In the genomic region with DNA sequence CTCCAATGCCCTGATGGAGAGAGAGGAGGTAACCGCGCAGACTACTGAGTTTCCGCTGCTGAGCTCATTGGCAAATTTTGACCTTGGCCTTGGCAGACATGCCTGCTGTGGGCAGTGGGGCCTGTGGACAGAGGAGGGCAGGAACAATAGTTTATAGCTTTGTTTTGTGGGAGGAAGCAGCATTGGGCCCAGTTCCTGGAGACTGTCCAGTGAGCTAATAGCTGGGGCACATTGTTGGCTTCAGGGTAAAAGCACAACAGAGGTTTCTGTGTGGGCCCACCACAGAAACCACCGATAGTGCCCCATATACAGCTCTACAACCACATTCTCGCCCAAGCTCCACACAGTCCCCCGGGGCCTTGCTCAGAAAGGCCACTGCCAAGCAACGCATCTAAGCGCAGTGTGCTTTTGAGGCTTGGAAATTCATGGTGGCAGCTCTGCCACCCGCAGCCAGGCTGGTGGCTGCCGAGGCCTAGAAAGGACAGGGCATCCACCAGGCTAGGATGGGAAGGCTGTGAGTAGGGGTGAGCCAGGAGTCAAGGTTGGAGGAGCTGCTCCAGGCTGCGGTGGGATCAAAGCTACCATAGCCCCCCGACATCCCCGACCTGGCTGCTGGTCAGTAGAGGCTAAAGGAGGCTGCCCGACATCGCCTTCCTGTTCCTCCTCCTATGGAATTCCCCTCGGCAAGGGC, we compare ENCODE assay signal across 12 cellular contexts. TPM values are rescaled to one million over a fixed set of nuclear protein-coding genes. Genes with fewer than 3 reads are reported as not detected.
DNase-seq lines count a peak whose midpoint lies in the region; ATAC-seq lines count a peak whose summit lies in the region.
"Had no signal": no experiment of that assay in that cellular context is flagged by ENCODE, and none has a peak within 500 bp of the region (broad histone marks: within the 10 kb centered on the region; RNA-seq: fewer than 3 reads in every experiment).

No MANE protein-coding gene starts in this region.

- CTCF ChIA-PET in activated naive CD4-positive, alpha-beta T cell treated with anti-CD3 and anti-CD28 coated beads for 36 hours (lab: Charles Lee), result interaction anchor here (0.6 to 2.8 kb wide), 4 partner anchors 16 to 337 kb away, joined by 3 to 7 read pairs (median 4); no protein-coding TSS in a partner anchor

- H3K27me3 ChIP-seq in ACC112 (ENCODE audit: insufficient read depth, low read length) (no peaks in the 10 kb centered on the region), MG63 (no peaks in the 10 kb centered on the region)

- H2AFZ ChIP-seq in ACC112 (ENCODE audit: low read length, unreplicated experiment), result no peak overlapping the region

- no peak overlapping the region for H3K27ac Mint-ChIP-seq in activated naive CD4-positive, alpha-beta T cell treated with anti-CD3 and anti-CD28 coated beads for 36 hours

- intact Hi-C loops in activated naive CD4-positive, alpha-beta T cell treated with anti-CD3 and anti-CD28 coated beads for 36 hours (cut with micrococcal nuclease), result no loop called here

- H3K27ac ChIP-seq in ACC112 (ENCODE audit: low read depth, low read length), result peak overlapping the region; percentile 48; the same call in 1 of the 2 replicates

- no peaks in the 10 kb centered on the region for H3K4me1 Mint-ChIP-seq in activated naive CD4-positive, alpha-beta T cell treated with anti-CD3 and anti-CD28 coated beads for 36 hours (ENCODE audit: low read depth)

- no peaks in the 10 kb centered on the region for H3K9me3 ChIP-seq in MG63

- peak; percentile 59 for DNase-seq in MG63
- peak; percentile 95 for DNase-seq in foreskin melanocyte
- no peak for DNase-seq in activated CD8-positive, alpha-beta memory T cell treated with anti-CD3 and anti-CD28 coated beads, Interleukin-2, amount 50 U/mL, for 4 hours
- DNase-seq in activated T-cell treated with anti-CD3 and anti-CD28 coated beads for 4 hours, result no peak
- no peak for DNase-seq in activated naive CD4-positive, alpha-beta T cell treated with anti-CD3 and anti-CD28 coated beads for 36 hours
- DNase-seq: activated effector memory CD4-positive, alpha-beta T cell treated with anti-CD3 and anti-CD28 coated beads, Interleukin-2, amount 50 U/mL, for 16 hours; AML-193; NCI-H748 treated with DMSO at 0.1 percent for 48 hours had no signal

- H3K27me3 Mint-ChIP-seq in activated naive CD4-positive, alpha-beta T cell treated with anti-CD3 and anti-CD28 coated beads for 36 hours (ENCODE audit: low read depth), result no peaks in the 10 kb centered on the region

- H3K4me1 ChIP-seq in ACC112 (ENCODE audit: control insufficient read depth, insufficient read depth, low read length, unreplicated experiment), result peaks cover 34% of the 10 kb centered on the region

- no peak overlapping the region for H3K4me3 Mint-ChIP-seq in activated naive CD4-positive, alpha-beta T cell treated with anti-CD3 and anti-CD28 coated beads for 36 hours

- ATAC-seq in GM21360 (IDR thresholded peaks at IDR 0.05; ENCODE audit: unreplicated experiment) (peak; percentile 62), GM21515 (IDR thresholded peaks at IDR 0.05; ENCODE audit: unreplicated experiment) (no peak)
- ATAC-seq: HCT116 had no signal

- no peaks in the 10 kb centered on the region for H3K9me3 Mint-ChIP-seq in activated naive CD4-positive, alpha-beta T cell treated with anti-CD3 and anti-CD28 coated beads for 36 hours

- no peaks in the 10 kb centered on the region for H3K36me3 Mint-ChIP-seq in activated naive CD4-positive, alpha-beta T cell treated with anti-CD3 and anti-CD28 coated beads for 36 hours (ENCODE audit: low read depth)

- H3K4me3 ChIP-seq in ACC112 (ENCODE audit: low read depth, low read length), result no peak overlapping the region
- H3K4me3 ChIP-seq in MG63, result no peak overlapping the region

- H3K36me3 ChIP-seq in ACC112 (ENCODE audit: insufficient read depth, low read length) (no peaks in the 10 kb centered on the region), MG63 (no peaks in the 10 kb centered on the region)

- H3K79me2 ChIP-seq in ACC112 (ENCODE audit: control insufficient read depth, insufficient read depth, low read length, unreplicated experiment), result no peaks in the 10 kb centered on the region

RNA-seq across cellular contexts. Expression of gene NEK2, which starts 43.2 kb away (rescaled TPM):
- total RNA-seq in MG63 (2014; rRNA removed; shearing (Covaris generic); ENCODE audit: low replicate concordance), result 42.1 and 56.8 TPM in 2 replicates
- total RNA-seq in activated naive CD4-positive, alpha-beta T cell treated with anti-CD3 and anti-CD28 coated beads for 36 hours, result 10 to 100 TPM; 60.8 to 62.3 TPM

RNA-seq across cellular contexts. Expression of gene SLC30A1, which starts 53.3 kb away (rescaled TPM):
- 45.2 and 54.0 TPM in 2 replicates for total RNA-seq in MG63 (2014; rRNA removed; shearing (Covaris generic); ENCODE audit: low replicate concordance)
- 1 to 10 TPM; 4.4 to 4.7 TPM for total RNA-seq in activated naive CD4-positive, alpha-beta T cell treated with anti-CD3 and anti-CD28 coated beads for 36 hours

Comparison
In these comparisons a context has a peak if more than half of its experiments do, and no peak if none do; other contexts are left out.
1. DNase-seq: peak in MG63 (single experiment) and foreskin melanocyte (single experiment); none in activated CD8-positive, alpha-beta memory T cell treated with anti-CD3 and anti-CD28 coated beads, Interleukin-2, amount 50 U/mL, for 4 hours (single experiment), activated T-cell treated with anti-CD3 and anti-CD28 coated beads for 4 hours (single experiment) and activated naive CD4-positive, alpha-beta T cell treated with anti-CD3 and anti-CD28 coated beads for 36 hours (single experiment).